Comparison of ENCODE assay signal across 25 cellular contexts in genomic region chr1:192243721-192244120, GRCh38.
"Had no signal": no experiment of that assay in that cellular context is flagged by ENCODE, and none has a peak within 500 bp of the region (broad histone marks: within the 10 kb centered on the region; RNA-seq: fewer than 3 reads in every experiment).

No MANE protein-coding gene starts in this region.

- H3K36me3 ChIP-seq: gastroesophageal sphincter, ovary, right lobe of liver, suprapubic skin, tibial artery had no signal

- H3K4me1 ChIP-seq: gastroesophageal sphincter, right lobe of liver, suprapubic skin, tibial artery had no signal

- H3K9me3 ChIP-seq: ovary, right lobe of liver had no signal

- ATAC-seq: gastroesophageal sphincter; naive thymus-derived CD4-positive, alpha-beta T cell; right lobe of liver; T-helper 17 cell had no signal

- H3K79me2 ChIP-seq: hepatocyte had no signal

- DNase-seq: activated CD4-positive, alpha-beta memory T cell treated with anti-CD3 and anti-CD28 coated beads for 36 hours; activated CD4-positive, alpha-beta T cell treated with anti-CD3 and anti-CD28 coated beads, Interleukin-2, amount 10 ng/mL, durations not matched to agents 24 days and 14 days; activated CD4-positive, CD25-positive, alpha-beta regulatory T cell treated with anti-CD3 and anti-CD28 coated beads, Interleukin-2, amount 50 U/mL, for 72 hours; activated CD8-positive, alpha-beta memory T cell treated with anti-CD3 and anti-CD28 coated beads, Interleukin-2, amount 50 U/mL, for 4 hours; activated gamma-delta T cell treated with Interleukin-2 at 50 U/mL for 16 hours; activated naive CD4-positive, alpha-beta T cell treated with anti-CD3 and anti-CD28 coated beads, Interleukin-2, amount 50 U/mL, for 16 hours; activated T-cell treated with anti-CD3 and anti-CD28 coated beads, Interleukin-2, amount 50 U/mL, for 24 hours; amygdala; central memory CD4-positive, alpha-beta T cell; dermis blood vessel endothelial cell; effector CD4-positive, alpha-beta T cell; kidney; midbrain; naive thymus-derived CD4-positive, alpha-beta T cell; ovary; right lobe of liver; stimulated activated naive CD4-positive, alpha-beta T cell; T-helper 17 cell; T1000; tibial artery had no signal

- H3K4me3 ChIP-seq: gastroesophageal sphincter, hepatocyte, ovary, right lobe of liver, skin epidermis, suprapubic skin, tibial artery had no signal

- H3K4me2 ChIP-seq: hepatocyte had no signal

- H2AFZ ChIP-seq: hepatocyte had no signal

- FAIRE-seq: endometrium had no signal

- H3K27me3 ChIP-seq: gastroesophageal sphincter, hepatocyte, ovary, right lobe of liver, suprapubic skin, tibial artery had no signal

- H3K27ac ChIP-seq: gastroesophageal sphincter, hepatocyte, ovary, right lobe of liver, skin epidermis, suprapubic skin, tibial artery had no signal
